ENCODE assay signal across 9 cellular contexts in the genomic region with DNA sequence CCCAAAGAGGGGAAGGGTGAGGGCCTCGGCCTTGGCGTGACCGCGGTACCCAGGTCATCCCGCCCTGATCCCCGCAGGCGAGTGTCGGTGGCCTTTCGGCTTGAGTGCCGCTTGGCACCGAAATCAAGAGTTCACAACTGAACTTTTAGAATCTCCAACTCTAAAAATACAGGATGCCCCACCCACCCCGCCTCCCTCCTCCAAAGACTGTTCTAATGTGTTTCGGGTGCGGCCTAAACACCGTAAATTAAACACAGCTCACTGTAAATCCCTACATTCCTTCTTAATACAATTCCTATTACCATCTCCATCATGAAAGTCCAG. TPM values are rescaled to one million over a fixed set of nuclear protein-coding genes. Genes with fewer than 3 reads are reported as not detected.
A peak's percentile ranks its signal among the peaks of the same experiment; 100 is the strongest.
DNase-seq lines count a peak whose midpoint lies in the region; ATAC-seq, FAIRE-seq and TF ChIP-seq lines count a peak whose summit lies in the region.
"Had no signal": no experiment of that assay in that cellular context is flagged by ENCODE, and none has a peak within 500 bp of the region (broad histone marks: within the 10 kb centered on the region; RNA-seq: fewer than 3 reads in every experiment).

No MANE protein-coding gene starts in this region.

- no peak overlapping the region for H3K4me3 ChIP-seq in GM12878
- H3K4me3 ChIP-seq in testis, result peak overlapping the region; percentile 57 to 76

- H3K79me2 ChIP-seq in GM12878 (ENCODE audit: control insufficient read depth, insufficient read depth, low read length), result no peaks in the 10 kb centered on the region

- H3K36me3 ChIP-seq in GM12878 (ENCODE audit: control insufficient read depth in 2 of 2, insufficient read depth in 2 of 2, low read length in 1 of 2) (no peaks in the 10 kb centered on the region), testis (ENCODE audit: low read depth, missing control alignments) (no peaks in the 10 kb centered on the region)

- H3K9me3 ChIP-seq in GM12878 (replicated peaks; ENCODE audit: control insufficient read depth, insufficient read depth, low read length), result no peaks in the 10 kb centered on the region
- H3K9me3 ChIP-seq in testis, result no peaks in the 10 kb centered on the region

- H3K27ac ChIP-seq in GM12878 (ENCODE audit: control insufficient read depth, insufficient read depth) (no peak overlapping the region), testis (peak overlapping the region; percentile 74 to 81)

- in situ Hi-C loops in GM12878 (cut with MboI), result no loop called here

- no peak overlapping the region; the same call in 1 of the 2 replicates for H3K4me2 ChIP-seq in GM12878 (ENCODE audit: control insufficient read depth, insufficient read depth)

- no peak for TF ChIP-seq RAD21 in Ishikawa (IDR thresholded peaks at IDR 0.05; ENCODE audit: low read depth)
- no peak for TF ChIP-seq RAD21 in GM12878 (IDR thresholded peaks at IDR 0.05; ENCODE audit: insufficient read depth, low read depth, low read length)

- WGBS in GM12878 (ENCODE audit: insufficient coverage, insufficient replicate concordance, low lambda C conversion rate, missing lambda C conversion rate), result 65% methylated on average over 13 of the region's 15 CpGs
- 34 to 38% methylated on average over 15 of the region's 15 CpGs for WGBS in testis, 2 donors

- no TSS peak for BruUV-seq in GM12878 (replicated peaks; lab: Mats Ljungman, UMichigan)

- ATAC-seq in GM12878 (no peak), left colon (peak; percentile 12), GM18502 (IDR thresholded peaks at IDR 0.05; ENCODE audit: poor library complexity, unreplicated experiment) (no peak)

- H3K4me1 ChIP-seq in GM12878 (ENCODE audit: control insufficient read depth, insufficient read depth, low read length), result peaks cover 13% of the 10 kb centered on the region
- peaks cover 9% of the 10 kb centered on the region for H3K4me1 ChIP-seq in testis

- CTCF ChIA-PET in GM12878 (lab: Yijun Ruan, JAX), result interaction anchor here (0.9 kb wide), 1 partner anchor 28 kb away, joined by 3 read pairs; no protein-coding TSS in a partner anchor

- DNase-seq in GM12878 (ENCODE audit: low read depth, low spot score), result no peak
- DNase-seq in left colon, result peak in 1 of 2 donors; percentile 81
- no peak for DNase-seq in testis
- DNase-seq in hypothalamus (lab: John Stamatoyannopoulos, UW), result no peak
- DNase-seq in GM12892 (ENCODE audit: insufficient read length), result no peak

- POLR2A ChIA-PET in GM12878 (lab: Charles Lee), result no interaction called here

- H2AFZ ChIP-seq in GM12878 (ENCODE audit: control insufficient read depth, low read depth, low read length), result peak overlapping the region; percentile 76; the same call in 1 of the 2 replicates

- TF ChIP-seq POLR2A in GM12878 (IDR thresholded peaks at IDR 0.05; ENCODE audit: low read depth, low read length), result no peak
- no peak for TF ChIP-seq POLR2A in testis (IDR thresholded peaks at IDR 0.05)
- no peak for TF ChIP-seq POLR2A in GM12892 (IDR thresholded peaks at IDR 0.05; ENCODE audit: low read depth, low read length)

- no peak for FAIRE-seq in GM12878 (lab: Jason Lieb, UNC)
- no peak for FAIRE-seq in GM12892 (lab: Jason Lieb, UNC)
- FAIRE-seq: RCC 7860 had no signal

- peak; percentile 50; the same call in 1 of the 2 replicates for TF ChIP-seq EP300 in Ishikawa (IDR thresholded peaks at IDR 0.05; ENCODE audit: borderline replicate concordance)
- TF ChIP-seq EP300 in GM12878 (IDR thresholded peaks at IDR 0.05; ENCODE audit: borderline replicate concordance in 1 of 2, control insufficient read depth in 1 of 2, low read depth in 2 of 2, low read length in 2 of 2), result no peak

- RAD21 ChIA-PET in GM12878 (lab: Charles Lee; ENCODE audit: unreplicated experiment), result no interaction called here

- intact Hi-C loops in GM12878 (cut with micrococcal nuclease; ENCODE audit: unreplicated experiment) (no loop called here), left colon (cut with DNase I, micrococcal nuclease) (no loop called here), testis (cut with DNase I; ENCODE audit: low total_unique reads) (no loop called here)

- SMC1A ChIA-PET in GM12878 (lab: Charles Lee; ENCODE audit: uncharacterized antibody, unreplicated experiment), result no interaction called here

- no peaks in the 10 kb centered on the region for H4K20me1 ChIP-seq in GM12878 (ENCODE audit: control insufficient read depth, insufficient read depth)

- TF ChIP-seq CTCF in GM12878 (IDR thresholded peaks at IDR 0.05 in 2 of 3, conservative IDR thresholded peaks at IDR 0.05 in 1 of 3; ENCODE audit: control insufficient read depth in 2 of 3, extremely low read depth in 1 of 3, insufficient read depth in 1 of 3, low read depth in 3 of 3, low read length in 3 of 3) (no peak), testis (IDR thresholded peaks at IDR 0.05) (no peak)

- H3K27me3 ChIP-seq in GM12878 (replicated peaks in 1 of 2; ENCODE audit: control insufficient read depth in 2 of 2, insufficient read depth in 2 of 2, low read length in 1 of 2) (no peaks in the 10 kb centered on the region), testis (no peaks in the 10 kb centered on the region)

- H3K9ac ChIP-seq in GM12878 (ENCODE audit: control insufficient read depth, insufficient read depth, low read length), result no peak overlapping the region

RNA-seq across cellular contexts. Expression of gene SCNN1A, which starts 11.4 kb away (rescaled TPM):
- total RNA-seq in GM12878 (2013; cell fraction: nucleolus; rRNA removed), result not detected in 2 replicates
- not detected in 2 replicates for total RNA-seq in GM12878 (2014; rRNA removed)
- total RNA-seq in GM12878 (2014; rRNA removed; fragmentation: Illumina TruSeq; extraction: Trizol), result not detected in 2 replicates
- 0.56 and 0.69 TPM in 2 replicates for total RNA-seq in GM12878 (2021)
- not detected for polyA plus RNA-seq in GM12878 (2011; ENCODE audit: low read depth)
- not detected in 2 replicates for polyA plus RNA-seq in GM12878 (2011; rRNA removed)
- polyA plus RNA-seq in GM12878 (2011; cell fraction: cytosol; rRNA removed), result not detected in 2 replicates
- polyA plus RNA-seq in GM12878 (2011; cell fraction: nucleus; rRNA removed), result not detected in 2 replicates
- not detected in 2 replicates for polyA plus RNA-seq in GM12878 (2012)
- not detected in 2 replicates for polyA plus RNA-seq in GM12878 (2014; fragmentation: Illumina TruSeq; extraction: Trizol)
- polyA plus RNA-seq in GM12878 (2014; fragmentation: Nextera tagmentation; extraction: Ambion mirVana), result not detected
- polyA plus RNA-seq in GM12878 (2014; rRNA removed), result 0.03 TPM in 1 of 2 replicates, not detected in the other
- under 1 TPM in 1 of 2 experiments, not detected in 1; 0.14 TPM for polyA plus RNA-seq in GM12878 (2016; fragmentation: Nextera tagmentation; extraction: Ambion mirVana)
- polyA minus RNA-seq in GM12878 (2011; rRNA and poly(A)+ RNA removed), result not detected in 2 replicates
- polyA minus RNA-seq in GM12878 (2011; cell fraction: cytosol; rRNA and poly(A)+ RNA removed), result not detected in 2 replicates
- polyA minus RNA-seq in GM12878 (2011; cell fraction: nucleus; rRNA and poly(A)+ RNA removed), result not detected in 2 replicates
- 100 to 1,000 TPM; 289 to 459 TPM for total RNA-seq in left colon
- total RNA-seq in testis, result 10 to 100 TPM; 22.7 to 43.1 TPM
- 14.6 TPM for polyA plus RNA-seq in testis (ENCODE audit: insufficient read depth, low read depth, low replicate concordance)
- polyA plus RNA-seq in GM12892 (2012; ENCODE audit: missing spikeins), result not detected

RNA-seq across cellular contexts. Expression of gene LTBR, which starts 20.0 kb away (rescaled TPM):
- total RNA-seq in GM12878 (2013; cell fraction: nucleolus; rRNA removed), result not detected in 2 replicates
- total RNA-seq in GM12878 (2014; rRNA removed) (not detected in 2 replicates), GM12878 (2014; rRNA removed; fragmentation: Illumina TruSeq; extraction: Trizol) (not detected in 2 replicates), GM12878 (2021) (0.44 and 0.45 TPM in 2 replicates), left colon (100 to 1,000 TPM; 120 to 129 TPM), testis (100 to 1,000 TPM in 1 of 2 donors, 10 to 100 TPM in 1; 81.3 to 112 TPM)
- polyA plus RNA-seq in GM12878 (2011; ENCODE audit: low read depth), result not detected
- polyA plus RNA-seq in GM12878 (2011; rRNA removed) (not detected in 2 replicates), GM12878 (2014; fragmentation: Illumina TruSeq; extraction: Trizol) (not detected in 2 replicates), GM12878 (2014; fragmentation: Nextera tagmentation; extraction: Ambion mirVana) (not detected), GM12878 (2014; rRNA removed) (not detected in 2 replicates), GM12878 (2016; fragmentation: Nextera tagmentation; extraction: Ambion mirVana) (under 1 TPM in 1 of 2 experiments, not detected in 1; 0.24 TPM), testis (ENCODE audit: insufficient read depth, low read depth, low replicate concordance) (36.6 TPM)
- polyA plus RNA-seq in GM12878 (2011; cell fraction: cytosol; rRNA removed), result not detected in 2 replicates
- polyA plus RNA-seq in GM12878 (2011; cell fraction: nucleus; rRNA removed), result 0.07 TPM in 1 of 2 replicates, not detected in the other
- 0.23 and 0.31 TPM in 2 replicates for polyA plus RNA-seq in GM12878 (2012)
- not detected in 2 replicates for polyA minus RNA-seq in GM12878 (2011; rRNA and poly(A)+ RNA removed)
- polyA minus RNA-seq in GM12878 (2011; cell fraction: cytosol; rRNA and poly(A)+ RNA removed), result 0.94 and 4.8 TPM in 2 replicates
- polyA minus RNA-seq in GM12878 (2011; cell fraction: nucleus; rRNA and poly(A)+ RNA removed), result 0.48 and 2.2 TPM in 2 replicates
- polyA plus RNA-seq in GM12892 (2012; ENCODE audit: missing spikeins), result 0.40 TPM

RNA-seq across cellular contexts. Expression of gene TNFRSF1A, which starts 22.1 kb away (rescaled TPM):
- total RNA-seq in GM12878 (2013; cell fraction: nucleolus; rRNA removed), result 25.3 and 26.1 TPM in 2 replicates
- 11.7 and 14.1 TPM in 2 replicates for total RNA-seq in GM12878 (2014; rRNA removed)
- total RNA-seq in GM12878 (2014; rRNA removed; fragmentation: Illumina TruSeq; extraction: Trizol), result 7.3 and 9.8 TPM in 2 replicates
- 16.2 and 16.5 TPM in 2 replicates for total RNA-seq in GM12878 (2021)
- 4.1 TPM for polyA plus RNA-seq in GM12878 (2011; ENCODE audit: low read depth)
- polyA plus RNA-seq in GM12878 (2011; rRNA removed), result 16.5 and 18.9 TPM in 2 replicates
- 16.0 and 25.6 TPM in 2 replicates for polyA plus RNA-seq in GM12878 (2011; cell fraction: cytosol; rRNA removed)
- 30.0 and 37.3 TPM in 2 replicates for polyA plus RNA-seq in GM12878 (2011; cell fraction: nucleus; rRNA removed)
- 7.0 and 13.2 TPM in 2 replicates for polyA plus RNA-seq in GM12878 (2012)
- 6.4 and 14.8 TPM in 2 replicates for polyA plus RNA-seq in GM12878 (2014; fragmentation: Illumina TruSeq; extraction: Trizol)
- polyA plus RNA-seq in GM12878 (2014; fragmentation: Nextera tagmentation; extraction: Ambion mirVana), result under 1 TPM; 0.24 to 0.77 TPM
- 12.7 and 13.1 TPM in 2 replicates for polyA plus RNA-seq in GM12878 (2014; rRNA removed)
- 10 to 100 TPM; 10.6 to 13.0 TPM for polyA plus RNA-seq in GM12878 (2016; fragmentation: Nextera tagmentation; extraction: Ambion mirVana)
- polyA minus RNA-seq in GM12878 (2011; rRNA and poly(A)+ RNA removed), result 22.5 and 36.4 TPM in 2 replicates
- 13.6 and 15.8 TPM in 2 replicates for polyA minus RNA-seq in GM12878 (2011; cell fraction: cytosol; rRNA and poly(A)+ RNA removed)
- polyA minus RNA-seq in GM12878 (2011; cell fraction: nucleus; rRNA and poly(A)+ RNA removed), result 24.8 and 42.8 TPM in 2 replicates
- total RNA-seq in left colon, result 100 to 1,000 TPM; 140 to 170 TPM
- 100 to 1,000 TPM in 1 of 2 donors, 10 to 100 TPM in 1; 94.6 to 106 TPM for total RNA-seq in testis
- 59.8 TPM for polyA plus RNA-seq in testis (ENCODE audit: insufficient read depth, low read depth, low replicate concordance)
- 6.0 TPM for polyA plus RNA-seq in GM12892 (2012; ENCODE audit: missing spikeins)

RNA-seq across cellular contexts. Expression of gene PLEKHG6, which starts 53.5 kb away (rescaled TPM):
- total RNA-seq in GM12878 (2013; cell fraction: nucleolus; rRNA removed), result 2.3 and 2.8 TPM in 2 replicates
- total RNA-seq in GM12878 (2014; rRNA removed) (1.0 and 1.4 TPM in 2 replicates), GM12878 (2014; rRNA removed; fragmentation: Illumina TruSeq; extraction: Trizol) (0.60 and 0.72 TPM in 2 replicates), GM12878 (2021) (0.90 and 1.5 TPM in 2 replicates), left colon (100 to 1,000 TPM; 140 to 147 TPM), testis (1 to 10 TPM in 1 of 2 donors, under 1 TPM in 1; 0.87 to 2.0 TPM)
- 0.33 TPM for polyA plus RNA-seq in GM12878 (2011; ENCODE audit: low read depth)
- polyA plus RNA-seq in GM12878 (2011; rRNA removed) (1.4 and 2.0 TPM in 2 replicates), GM12878 (2014; fragmentation: Illumina TruSeq; extraction: Trizol) (0.10 and 0.62 TPM in 2 replicates), GM12878 (2014; fragmentation: Nextera tagmentation; extraction: Ambion mirVana) (under 1 TPM; 0.10 to 0.20 TPM), GM12878 (2014; rRNA removed) (1.6 and 4.0 TPM in 2 replicates), GM12878 (2016; fragmentation: Nextera tagmentation; extraction: Ambion mirVana) (1 to 10 TPM; 1.4 to 2.3 TPM), testis (ENCODE audit: insufficient read depth, low read depth, low replicate concordance) (2.2 TPM)
- 4.7 and 9.6 TPM in 2 replicates for polyA plus RNA-seq in GM12878 (2011; cell fraction: cytosol; rRNA removed)
- 3.3 and 9.4 TPM in 2 replicates for polyA plus RNA-seq in GM12878 (2011; cell fraction: nucleus; rRNA removed)
- polyA plus RNA-seq in GM12878 (2012), result 1.6 and 2.4 TPM in 2 replicates
- polyA minus RNA-seq in GM12878 (2011; rRNA and poly(A)+ RNA removed), result 1.7 and 9.9 TPM in 2 replicates
- 2.7 and 6.9 TPM in 2 replicates for polyA minus RNA-seq in GM12878 (2011; cell fraction: cytosol; rRNA and poly(A)+ RNA removed)
- 0.60 and 6.0 TPM in 2 replicates for polyA minus RNA-seq in GM12878 (2011; cell fraction: nucleus; rRNA and poly(A)+ RNA removed)
- polyA plus RNA-seq in GM12892 (2012; ENCODE audit: missing spikeins), result 2.2 TPM
- total RNA-seq: dermis blood vessel endothelial cell had no signal

Comparison
In these comparisons a context has a peak if more than half of its experiments do, and no peak if none do; other contexts are left out.
1. RNA of gene SCNN1A, which starts 11.4 kb away (total RNA-seq): 289 to 459 TPM in left colon and 22.7 to 43.1 TPM in testis; 0.56 to 0.69 TPM in GM12878; every median in the first group is over 10 times any median in the second.
2. RNA of gene LTBR, which starts 20.0 kb away (total RNA-seq): 120 to 129 TPM in left colon and 81.3 to 112 TPM in testis; 0.44 to 0.45 TPM in GM12878; every median in the first group is over 10 times any median in the second.